In genomic region chr16:28063611-28064061, GRCh38 we compare ENCODE assay signal across 10 cellular contexts. TPM values are rescaled to one million over a fixed set of nuclear protein-coding genes. Genes with fewer than 3 reads are reported as not detected.
A peak's percentile ranks its signal among the peaks of the same experiment; 100 is the strongest.
DNase-seq lines count a peak whose midpoint lies in the region; ATAC-seq and TF ChIP-seq lines count a peak whose summit lies in the region.
"Had no signal": no experiment of that assay in that cellular context is flagged by ENCODE, and none has a peak within 500 bp of the region (broad histone marks: within the 10 kb centered on the region; RNA-seq: fewer than 3 reads in every experiment).

GSG1L (minus strand) TSS chr16:28063714; CDS start chr16:28063424, 290 bp downstream.

- peak within 1 kb of the TSS; percentile 55 to 79 (median 66) for H3K4me3 ChIP-seq in BLaER1 treated with 17β-estradiol and CSF1 and Interleukin-3, amounts not matched to agents 10 nM and 100 nM
- peak within 1 kb of the TSS; percentile 51 for H3K4me3 ChIP-seq in HUES64 (ENCODE audit: low read length)

- DNase-seq in effector memory CD8-positive, alpha-beta T cell: no peak
- no peak for DNase-seq in neural crest cell (ENCODE audit: low read depth, low spot score)
- DNase-seq in SIG-M5 treated with dmso at 0.1 percent for 504 hours (lab: John Stamatoyannopoulos, UW; ENCODE audit: unreplicated experiment): no peak
- no peak for DNase-seq in sciatic nerve (ENCODE audit: low spot score)
- DNase-seq: activated CD8-positive, alpha-beta memory T cell treated with anti-CD3 and anti-CD28 coated beads, Interleukin-2, amount 10 ng/mL, durations not matched to agents 7 days and 5 days had no signal

- peaks cover 0 to 13% (median 9%) of the 10 kb centered on the region in 10 experiments; a peak in 14 of 20 replicates for H3K4me1 ChIP-seq in BLaER1 treated with 17β-estradiol and CSF1 and Interleukin-3, amounts not matched to agents 10 nM and 100 nM
- no peaks in the 10 kb centered on the region for H3K4me1 ChIP-seq in HUES64 (ENCODE audit: insufficient read depth, low read length)

- peak within 1 kb of the TSS in 10 of 11 experiments; percentile 26 to 72 (median 54); a peak in 12 of 22 replicates for H3K9ac ChIP-seq in BLaER1 treated with 17β-estradiol and CSF1 and Interleukin-3, amounts not matched to agents 10 nM and 100 nM
- peak within 1 kb of the TSS; percentile 12; the same call in 1 of the 2 replicates for H3K9ac ChIP-seq in HUES64 (ENCODE audit: low read depth, low read length)

- H3K27ac Mint-ChIP-seq in effector memory CD8-positive, alpha-beta T cell: no peak within 1 kb of the TSS
- no peak within 1 kb of the TSS for H3K27ac Mint-ChIP-seq in neural crest cell (ENCODE audit: unreplicated experiment)
- H3K27ac Mint-ChIP-seq: activated CD8-positive, alpha-beta memory T cell treated with anti-CD3 and anti-CD28 coated beads, Interleukin-2, amount 10 ng/mL, durations not matched to agents 7 days and 5 days had no signal

- no peaks in the 10 kb centered on the region for H3K9me3 Mint-ChIP-seq in effector memory CD8-positive, alpha-beta T cell
- no peaks in the 10 kb centered on the region for H3K9me3 Mint-ChIP-seq in neural crest cell

- peak; percentile 48 for TF ChIP-seq CTCF in neural crest cell (conservative IDR thresholded peaks at IDR 0.05)

- H3K36me3 Mint-ChIP-seq in effector memory CD8-positive, alpha-beta T cell (ENCODE audit: insufficient read depth): peaks cover 3% of the 10 kb centered on the region
- no peaks in the 10 kb centered on the region for H3K36me3 Mint-ChIP-seq in neural crest cell (ENCODE audit: low read depth)
- H3K36me3 Mint-ChIP-seq: activated CD8-positive, alpha-beta memory T cell treated with anti-CD3 and anti-CD28 coated beads, Interleukin-2, amount 10 ng/mL, durations not matched to agents 7 days and 5 days had no signal

- no peak for ATAC-seq in effector memory CD8-positive, alpha-beta T cell (replicated peaks)
- ATAC-seq in HG03095 (IDR thresholded peaks at IDR 0.05; ENCODE audit: unreplicated experiment): no peak
- no peak for ATAC-seq in GM21825 (IDR thresholded peaks at IDR 0.05; ENCODE audit: unreplicated experiment)
- ATAC-seq in sciatic nerve: no peak
- ATAC-seq: activated CD8-positive, alpha-beta memory T cell treated with anti-CD3 and anti-CD28 coated beads, Interleukin-2, amount 10 ng/mL, durations not matched to agents 7 days and 5 days had no signal

- H3K36me3 ChIP-seq in BLaER1 treated with 17β-estradiol and CSF1 and Interleukin-3, amounts not matched to agents 10 nM and 100 nM: no peaks in the 10 kb centered on the region
- no peaks in the 10 kb centered on the region for H3K36me3 ChIP-seq in HUES64 (ENCODE audit: insufficient read depth, low read length)

- peak within 1 kb of the TSS; percentile 34 to 45 for H3K4me3 Mint-ChIP-seq in effector memory CD8-positive, alpha-beta T cell
- no peak within 1 kb of the TSS for H3K4me3 Mint-ChIP-seq in neural crest cell
- H3K4me3 Mint-ChIP-seq: activated CD8-positive, alpha-beta memory T cell treated with anti-CD3 and anti-CD28 coated beads, Interleukin-2, amount 10 ng/mL, durations not matched to agents 7 days and 5 days had no signal

- H4K20me1 ChIP-seq in BLaER1 treated with 17β-estradiol and CSF1 and Interleukin-3, amounts not matched to agents 10 nM and 100 nM: peaks cover 0 to 22% (median 8%) of the 10 kb centered on the region in 11 experiments; a peak in 10 of 22 replicates

- H3K9me3 ChIP-seq in BLaER1 treated with 17β-estradiol and CSF1 and Interleukin-3, amounts not matched to agents 10 nM and 100 nM (replicated peaks in 1 of 11): no peaks in the 10 kb centered on the region
- no peaks in the 10 kb centered on the region for H3K9me3 ChIP-seq in HUES64 (ENCODE audit: insufficient read depth, low read depth, low read length)

- intact Hi-C loops in sciatic nerve (cut with DNase I): no loop called here

- 5% methylated on average over 50 of the region's 50 CpGs for WGBS in HUES64

- peaks cover 0 to 6% of the 10 kb centered on the region in 2 donors for H3K4me1 Mint-ChIP-seq in effector memory CD8-positive, alpha-beta T cell (ENCODE audit: low read depth in 2 of 2)
- H3K4me1 Mint-ChIP-seq in neural crest cell: peaks cover 5% of the 10 kb centered on the region
- H3K4me1 Mint-ChIP-seq: activated CD8-positive, alpha-beta memory T cell treated with anti-CD3 and anti-CD28 coated beads, Interleukin-2, amount 10 ng/mL, durations not matched to agents 7 days and 5 days had no signal

- peak within 1 kb of the TSS; percentile 93 to 99 (median 98) for H3K4me2 ChIP-seq in BLaER1 treated with 17β-estradiol and CSF1 and Interleukin-3, amounts not matched to agents 10 nM and 100 nM

- H3K27me3 Mint-ChIP-seq in effector memory CD8-positive, alpha-beta T cell: peaks cover 61 to 70% of the 10 kb centered on the region in 2 donors
- H3K27me3 Mint-ChIP-seq in neural crest cell (ENCODE audit: low read depth): peaks cover 88% of the 10 kb centered on the region

- H3K27ac ChIP-seq in BLaER1 treated with 17β-estradiol and CSF1 and Interleukin-3, amounts not matched to agents 10 nM and 100 nM: peak within 1 kb of the TSS in 1 of 11 experiments; percentile 56; a peak in 3 of 22 replicates
- no peak within 1 kb of the TSS for H3K27ac ChIP-seq in HUES64 (ENCODE audit: low read depth, low read length)

- peaks cover 68 to 84% (median 79%) of the 10 kb centered on the region in 11 experiments for H3K27me3 ChIP-seq in BLaER1 treated with 17β-estradiol and CSF1 and Interleukin-3, amounts not matched to agents 10 nM and 100 nM
- peaks cover 72% of the 10 kb centered on the region for H3K27me3 ChIP-seq in HUES64 (ENCODE audit: insufficient read depth, low read length)

RNA-seq across cellular contexts. Expression of gene GSG1L, which starts in this region (rescaled TPM):
- 0.35 TPM for polyA plus RNA-seq in HUES64 (2013, experiment 1 of 2)
- 0.32 TPM for polyA plus RNA-seq in HUES64 (2013, experiment 2 of 2)
- total RNA-seq in neural crest cell (not detected in 2 replicates), sciatic nerve (0.62 TPM)
- total RNA-seq: activated CD8-positive, alpha-beta memory T cell treated with anti-CD3 and anti-CD28 coated beads, Interleukin-2, amount 10 ng/mL, durations not matched to agents 7 days and 5 days; OCI-LY7 had no signal
